Comparison of ENCODE assay signal across 18 cellular contexts in the genomic region with DNA sequence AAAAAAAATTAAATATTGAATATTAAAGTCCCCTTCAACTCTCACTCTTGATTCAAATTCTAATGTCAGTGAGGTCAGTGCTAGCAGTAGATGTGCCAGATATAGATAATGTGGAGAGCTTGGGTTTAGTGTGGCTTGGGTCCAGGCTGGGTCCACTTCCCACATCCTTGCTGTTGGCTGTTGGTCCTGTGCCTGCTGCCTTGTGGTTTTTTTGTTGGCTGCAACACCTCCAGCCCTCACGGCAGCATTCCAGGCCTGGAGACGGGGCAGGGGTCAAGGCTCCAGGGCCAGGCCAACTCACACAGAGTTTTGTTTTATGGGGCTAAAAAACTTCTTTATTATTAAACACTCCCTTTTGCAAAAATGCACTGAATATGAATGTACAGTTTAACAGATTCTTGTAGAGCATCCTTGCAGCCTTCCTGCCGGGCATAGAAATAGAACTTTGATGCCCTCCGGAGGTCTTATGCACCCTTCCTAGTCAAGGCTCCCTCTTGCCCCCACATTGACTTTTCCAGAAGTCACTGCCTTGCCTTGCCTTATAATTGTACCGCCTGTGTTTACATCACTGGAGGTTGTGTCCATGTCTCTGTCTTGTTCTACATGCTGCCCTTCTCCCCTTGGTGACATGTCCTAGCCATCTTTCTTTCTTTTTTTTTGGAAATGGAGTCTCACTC. TPM values are rescaled to one million over a fixed set of nuclear protein-coding genes. Genes with fewer than 3 reads are reported as not detected.
DNase-seq lines count a peak whose midpoint lies in the region; ATAC-seq and TF ChIP-seq lines count a peak whose summit lies in the region.
"Had no signal": no experiment of that assay in that cellular context is flagged by ENCODE, and none has a peak within 500 bp of the region (broad histone marks: within the 10 kb centered on the region; RNA-seq: fewer than 3 reads in every experiment).

No MANE protein-coding gene starts in this region.

- peak overlapping the region; percentile 13 for H3K27ac Mint-ChIP-seq in activated T-cell treated with anti-CD3 and anti-CD28 coated beads, Interleukin-2, amount 50 U/mL, for 24 hours
- no peak overlapping the region for H3K27ac Mint-ChIP-seq in activated T-cell treated with anti-CD3 and anti-CD28 coated beads, Interleukin-2, amount 50 U/mL, for 72 hours
- H3K27ac Mint-ChIP-seq: activated B cell treated with CpG ODN at 0.5 μM for 24 hours, neural progenitor cell, T-helper 17 cell had no signal

- TF ChIP-seq RAD21 in Ishikawa (IDR thresholded peaks at IDR 0.05; ENCODE audit: low read depth) = peak; percentile 12; the same call in 1 of the 2 replicates

- no peak overlapping the region for H3K4me3 Mint-ChIP-seq in activated T-cell treated with anti-CD3 and anti-CD28 coated beads, Interleukin-2, amount 50 U/mL, for 24 hours
- H3K4me3 Mint-ChIP-seq in activated T-cell treated with anti-CD3 and anti-CD28 coated beads, Interleukin-2, amount 50 U/mL, for 72 hours = no peak overlapping the region
- H3K4me3 Mint-ChIP-seq: activated B cell treated with CpG ODN at 0.5 μM for 24 hours; neural progenitor cell; stimulated activated naive CD8-positive, alpha-beta T cell treated with anti-CD3 and anti-CD28 coated beads, Interleukin-15, amount 100 ng/mL, for 72 hours; T-helper 17 cell had no signal

- H3K4me3 ChIP-seq in epithelial cell of proximal tubule (ENCODE audit: low read depth, low read length) = no peak overlapping the region
- H3K4me3 ChIP-seq: neural progenitor cell had no signal

- peak; percentile 14 for TF ChIP-seq CTCF in epithelial cell of proximal tubule (conservative IDR thresholded peaks at IDR 0.05; ENCODE audit: low read depth, low read length)

- H3K27me3 Mint-ChIP-seq in activated T-cell treated with anti-CD3 and anti-CD28 coated beads, Interleukin-2, amount 50 U/mL, for 24 hours = no peaks in the 10 kb centered on the region
- no peaks in the 10 kb centered on the region for H3K27me3 Mint-ChIP-seq in activated T-cell treated with anti-CD3 and anti-CD28 coated beads, Interleukin-2, amount 50 U/mL, for 72 hours (ENCODE audit: low read depth)
- H3K27me3 Mint-ChIP-seq: activated B cell treated with CpG ODN at 0.5 μM for 24 hours; stimulated activated naive CD8-positive, alpha-beta T cell treated with anti-CD3 and anti-CD28 coated beads, Interleukin-15, amount 100 ng/mL, for 72 hours; T-helper 17 cell had no signal

- no peak for ATAC-seq in activated T-cell treated with anti-CD3 and anti-CD28 coated beads, Interleukin-2, amount 50 U/mL, for 72 hours (replicated peaks in 1 of 2)
- no peak for ATAC-seq in HG02840 (IDR thresholded peaks at IDR 0.05; ENCODE audit: low FRiP score, unreplicated experiment)
- ATAC-seq: left colon; stimulated activated naive CD8-positive, alpha-beta T cell treated with anti-CD3 and anti-CD28 coated beads, Interleukin-15, amount 100 ng/mL, for 72 hours; T-helper 17 cell had no signal

- no peak for TF ChIP-seq EP300 in Ishikawa (IDR thresholded peaks at IDR 0.05; ENCODE audit: borderline replicate concordance)

- no peak for DNase-seq in activated T-cell treated with anti-CD3 and anti-CD28 coated beads, Interleukin-2, amount 50 U/mL, for 24 hours
- DNase-seq in activated T-cell treated with anti-CD3 and anti-CD28 coated beads, Interleukin-2, amount 50 U/mL, for 72 hours = no peak
- DNase-seq in epithelial cell of proximal tubule (ENCODE audit: low read depth) (no peak), stromal cell of bone marrow (ENCODE audit: low read depth) (peak; percentile 18), OCI-M2 (lab: John Stamatoyannopoulos, UW; ENCODE audit: unreplicated experiment) (no peak), NCI-H446 treated with DMSO at 0.1 percent for 48 hours (lab: John Stamatoyannopoulos, UW) (no peak)
- DNase-seq: activated B cell treated with CpG ODN at 0.5 μM for 24 hours; amniotic stem cell; foreskin melanocyte; left colon; midbrain; NCI-H345; SHP77 treated with DMSO at 0.1 percent for 48 hours; stimulated activated naive CD8-positive, alpha-beta T cell treated with anti-CD3 and anti-CD28 coated beads, Interleukin-15, amount 100 ng/mL, for 72 hours; T-helper 17 cell had no signal

- H3K9me3 Mint-ChIP-seq in activated T-cell treated with anti-CD3 and anti-CD28 coated beads, Interleukin-2, amount 50 U/mL, for 24 hours = no peaks in the 10 kb centered on the region
- H3K9me3 Mint-ChIP-seq in activated T-cell treated with anti-CD3 and anti-CD28 coated beads, Interleukin-2, amount 50 U/mL, for 72 hours = no peaks in the 10 kb centered on the region
- H3K9me3 Mint-ChIP-seq: activated B cell treated with CpG ODN at 0.5 μM for 24 hours; neural progenitor cell; stimulated activated naive CD8-positive, alpha-beta T cell treated with anti-CD3 and anti-CD28 coated beads, Interleukin-15, amount 100 ng/mL, for 72 hours had no signal

- no peaks in the 10 kb centered on the region for H3K4me1 Mint-ChIP-seq in activated T-cell treated with anti-CD3 and anti-CD28 coated beads, Interleukin-2, amount 50 U/mL, for 24 hours (ENCODE audit: low read depth)
- no peaks in the 10 kb centered on the region for H3K4me1 Mint-ChIP-seq in activated T-cell treated with anti-CD3 and anti-CD28 coated beads, Interleukin-2, amount 50 U/mL, for 72 hours (ENCODE audit: low read depth)
- H3K4me1 Mint-ChIP-seq: stimulated activated naive CD8-positive, alpha-beta T cell treated with anti-CD3 and anti-CD28 coated beads, Interleukin-15, amount 100 ng/mL, for 72 hours had no signal

- H3K36me3 Mint-ChIP-seq in activated T-cell treated with anti-CD3 and anti-CD28 coated beads, Interleukin-2, amount 50 U/mL, for 24 hours (ENCODE audit: low read depth) = peaks cover 14% of the 10 kb centered on the region
- no peaks in the 10 kb centered on the region for H3K36me3 Mint-ChIP-seq in activated T-cell treated with anti-CD3 and anti-CD28 coated beads, Interleukin-2, amount 50 U/mL, for 72 hours (ENCODE audit: insufficient read depth in 2 of 2)
- H3K36me3 Mint-ChIP-seq: neural progenitor cell had no signal

TF ChIP-seq in Ishikawa, 13 proteins besides CTCF, POLR2A, EP300 and RAD21:
- TF ChIP-seq YY1 (IDR thresholded peaks at IDR 0.05; ENCODE audit: low read depth) (no peak), CREB1 (IDR thresholded peaks at IDR 0.05; ENCODE audit: low read depth) (no peak), FOXM1 (IDR thresholded peaks at IDR 0.05; ENCODE audit: borderline replicate concordance, low read depth) (no peak), TEAD4 (IDR thresholded peaks at IDR 0.05) (no peak), TAF1 (IDR thresholded peaks at IDR 0.05; ENCODE audit: low read depth) (no peak), NFIC (IDR thresholded peaks at IDR 0.05) (no peak), ZBTB7A (IDR thresholded peaks at IDR 0.05; ENCODE audit: low read depth) (no peak), CEBPB (IDR thresholded peaks at IDR 0.05) (no peak), EGR1 (IDR thresholded peaks at IDR 0.05) (no peak), TCF12 (IDR thresholded peaks at IDR 0.05; ENCODE audit: low read depth) (no peak)
- TF ChIP-seq, protein P1, sequence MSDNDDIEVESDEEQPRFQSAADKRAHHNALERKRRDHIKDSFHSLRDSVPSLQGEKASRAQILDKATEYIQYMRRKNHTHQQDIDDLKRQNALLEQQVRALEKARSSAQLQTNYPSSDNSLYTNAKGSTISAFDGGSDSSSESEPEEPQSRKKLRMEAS (IDR thresholded peaks at IDR 0.05) = no peak
- TF ChIP-seq, protein P2, sequence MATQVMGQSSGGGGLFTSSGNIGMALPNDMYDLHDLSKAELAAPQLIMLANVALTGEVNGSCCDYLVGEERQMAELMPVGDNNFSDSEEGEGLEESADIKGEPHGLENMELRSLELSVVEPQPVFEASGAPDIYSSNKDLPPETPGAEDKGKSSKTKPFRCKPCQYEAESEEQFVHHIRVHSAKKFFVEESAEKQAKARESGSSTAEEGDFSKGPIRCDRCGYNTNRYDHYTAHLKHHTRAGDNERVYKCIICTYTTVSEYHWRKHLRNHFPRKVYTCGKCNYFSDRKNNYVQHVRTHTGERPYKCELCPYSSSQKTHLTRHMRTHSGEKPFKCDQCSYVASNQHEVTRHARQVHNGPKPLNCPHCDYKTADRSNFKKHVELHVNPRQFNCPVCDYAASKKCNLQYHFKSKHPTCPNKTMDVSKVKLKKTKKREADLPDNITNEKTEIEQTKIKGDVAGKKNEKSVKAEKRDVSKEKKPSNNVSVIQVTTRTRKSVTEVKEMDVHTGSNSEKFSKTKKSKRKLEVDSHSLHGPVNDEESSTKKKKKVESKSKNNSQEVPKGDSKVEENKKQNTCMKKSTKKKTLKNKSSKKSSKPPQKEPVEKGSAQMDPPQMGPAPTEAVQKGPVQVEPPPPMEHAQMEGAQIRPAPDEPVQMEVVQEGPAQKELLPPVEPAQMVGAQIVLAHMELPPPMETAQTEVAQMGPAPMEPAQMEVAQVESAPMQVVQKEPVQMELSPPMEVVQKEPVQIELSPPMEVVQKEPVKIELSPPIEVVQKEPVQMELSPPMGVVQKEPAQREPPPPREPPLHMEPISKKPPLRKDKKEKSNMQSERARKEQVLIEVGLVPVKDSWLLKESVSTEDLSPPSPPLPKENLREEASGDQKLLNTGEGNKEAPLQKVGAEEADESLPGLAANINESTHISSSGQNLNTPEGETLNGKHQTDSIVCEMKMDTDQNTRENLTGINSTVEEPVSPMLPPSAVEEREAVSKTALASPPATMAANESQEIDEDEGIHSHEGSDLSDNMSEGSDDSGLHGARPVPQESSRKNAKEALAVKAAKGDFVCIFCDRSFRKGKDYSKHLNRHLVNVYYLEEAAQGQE (IDR thresholded peaks at IDR 0.05; ENCODE audit: low read depth) = no peak
- TF ChIP-seq, protein P3, sequence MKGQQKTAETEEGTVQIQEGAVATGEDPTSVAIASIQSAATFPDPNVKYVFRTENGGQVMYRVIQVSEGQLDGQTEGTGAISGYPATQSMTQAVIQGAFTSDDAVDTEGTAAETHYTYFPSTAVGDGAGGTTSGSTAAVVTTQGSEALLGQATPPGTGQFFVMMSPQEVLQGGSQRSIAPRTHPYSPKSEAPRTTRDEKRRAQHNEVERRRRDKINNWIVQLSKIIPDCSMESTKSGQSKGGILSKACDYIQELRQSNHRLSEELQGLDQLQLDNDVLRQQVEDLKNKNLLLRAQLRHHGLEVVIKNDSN (IDR thresholded peaks at IDR 0.05) = no peak

RNA-seq across cellular contexts. Expression of a gene that starts 25.5 kb away (rescaled TPM):
- total RNA-seq in activated T-cell treated with anti-CD3 and anti-CD28 coated beads, Interleukin-2, amount 50 U/mL, for 72 hours = 100 to 1,000 TPM; 102 to 121 TPM
- total RNA-seq in epithelial cell of proximal tubule = 0.36 and 5.4 TPM in 2 replicates

RNA-seq across cellular contexts. Expression of a gene that starts 36.6 kb away (rescaled TPM):
- total RNA-seq in activated T-cell treated with anti-CD3 and anti-CD28 coated beads, Interleukin-2, amount 50 U/mL, for 72 hours = 10 to 100 TPM; 12.5 to 17.4 TPM
- total RNA-seq in epithelial cell of proximal tubule = 37.0 and 64.7 TPM in 2 replicates

RNA-seq across cellular contexts. Expression of a gene that starts 45.7 kb away (rescaled TPM):
- 10 to 100 TPM; 34.8 to 49.5 TPM for total RNA-seq in activated T-cell treated with anti-CD3 and anti-CD28 coated beads, Interleukin-2, amount 50 U/mL, for 72 hours
- 24.0 and 41.7 TPM in 2 replicates for total RNA-seq in epithelial cell of proximal tubule

RNA-seq across cellular contexts. Expression of a gene that starts 46.7 kb away (rescaled TPM):
- total RNA-seq in activated T-cell treated with anti-CD3 and anti-CD28 coated beads, Interleukin-2, amount 50 U/mL, for 72 hours = 1 to 10 TPM; 4.1 to 6.6 TPM
- 9.5 and 12.2 TPM in 2 replicates for total RNA-seq in epithelial cell of proximal tubule

Comparison
In these comparisons a context has a peak if more than half of its experiments do, and no peak if none do; other contexts are left out.
1. RNA of a gene that starts 25.5 kb away (total RNA-seq): 102 to 121 TPM in activated T-cell treated with anti-CD3 and anti-CD28 coated beads, Interleukin-2, amount 50 U/mL, for 72 hours; 0.36 to 5.4 TPM in epithelial cell of proximal tubule; every median in the first group is over 10 times any median in the second.